In genomic region chr3:197580253-197580691, GRCh38 we compare ENCODE assay signal across 26 cellular contexts.
"Had no signal": no experiment of that assay in that cellular context is flagged by ENCODE, and none has a peak within 500 bp of the region (broad histone marks: within the 10 kb centered on the region; RNA-seq: fewer than 3 reads in every experiment).

No MANE protein-coding gene starts in this region.

- DNase-seq: activated CD4-positive, alpha-beta T cell treated with anti-CD3 and anti-CD28 coated beads for 48 hours; activated CD4-positive, alpha-beta T cell treated with anti-CD3 and anti-CD28 coated beads, Interleukin-2, amount 50 U/mL, for 48 hours; activated CD8-positive, alpha-beta memory T cell treated with anti-CD3 and anti-CD28 coated beads for 24 hours; activated gamma-delta T cell; activated naive CD4-positive, alpha-beta T cell treated with anti-CD3 and anti-CD28 coated beads, Interleukin-2, amount 50 U/mL, for 16 hours; amniotic stem cell; brain microvascular endothelial cell; dorsolateral prefrontal cortex; effector memory CD8-positive, alpha-beta T cell; islet precursor cell; left ventricle myocardium inferior; mesendoderm; posterior cingulate gyrus; right cardiac atrium; stimulated activated CD4-positive, alpha-beta T cell treated with anti-CD3 and anti-CD28 coated beads, Interleukin-2, amount 100 ng/mL, for 48 hours; T-helper 9 cell; trophoblast cell had no signal

- H3K27ac Mint-ChIP-seq: effector memory CD8-positive, alpha-beta T cell; natural killer cell treated with Interleukin-12 subunit alpha and Interleukin-12 subunit beta and Interleukin-15 and Interleukin-18, amount 100 ng/mL, for 72 hours; stimulated activated naive CD8-positive, alpha-beta T cell treated with anti-CD3 and anti-CD28 coated beads, Interleukin-15, Interleukin-2, amounts not matched to agents 100 ng/mL and 50 ng/mL, for 24 hours had no signal

- H3K4me1 ChIP-seq: gastroesophageal sphincter, left ventricle myocardium inferior had no signal

- H3K4me3 Mint-ChIP-seq: effector memory CD8-positive, alpha-beta T cell; natural killer cell treated with Interleukin-12 subunit alpha and Interleukin-12 subunit beta and Interleukin-15 and Interleukin-18, amount 100 ng/mL, for 72 hours; stimulated activated naive CD8-positive, alpha-beta T cell treated with anti-CD3 and anti-CD28 coated beads, Interleukin-15, Interleukin-2, amounts not matched to agents 100 ng/mL and 50 ng/mL, for 24 hours had no signal

- H3K27me3 ChIP-seq: brain microvascular endothelial cell, dorsolateral prefrontal cortex, gastroesophageal sphincter, hepatocyte had no signal

- H3K9me3 Mint-ChIP-seq: effector memory CD8-positive, alpha-beta T cell; natural killer cell treated with Interleukin-12 subunit alpha and Interleukin-12 subunit beta and Interleukin-15 and Interleukin-18, amount 100 ng/mL, for 72 hours; stimulated activated naive CD8-positive, alpha-beta T cell treated with anti-CD3 and anti-CD28 coated beads, Interleukin-15, Interleukin-2, amounts not matched to agents 100 ng/mL and 50 ng/mL, for 24 hours had no signal

- H3K9me3 ChIP-seq: gastroesophageal sphincter, thoracic aorta had no signal

- H3K27ac ChIP-seq: brain microvascular endothelial cell, coronary artery, dorsolateral prefrontal cortex, gastroesophageal sphincter, hepatocyte, left ventricle myocardium inferior, thoracic aorta, VCaP had no signal

- H3K36me3 Mint-ChIP-seq: natural killer cell treated with Interleukin-12 subunit alpha and Interleukin-12 subunit beta and Interleukin-15 and Interleukin-18, amount 100 ng/mL, for 72 hours had no signal

- H3K79me2 ChIP-seq: hepatocyte had no signal

- H2AFZ ChIP-seq: hepatocyte had no signal

- H3K4me2 ChIP-seq: hepatocyte had no signal

- H3K27me3 Mint-ChIP-seq: stimulated activated naive CD8-positive, alpha-beta T cell treated with anti-CD3 and anti-CD28 coated beads, Interleukin-15, Interleukin-2, amounts not matched to agents 100 ng/mL and 50 ng/mL, for 24 hours had no signal

- ATAC-seq: activated CD4-positive, CD25-positive, alpha-beta regulatory T cell treated with anti-CD3 and anti-CD28 coated beads, Interleukin-2, amount 50 U/mL, for 24 hours; effector memory CD8-positive, alpha-beta T cell; gastroesophageal sphincter; natural killer cell treated with Interleukin-12 subunit alpha and Interleukin-12 subunit beta and Interleukin-15 and Interleukin-18, amount 100 ng/mL, for 72 hours; right cardiac atrium had no signal

- H3K36me3 ChIP-seq: brain microvascular endothelial cell, thoracic aorta had no signal

- H3K4me3 ChIP-seq: coronary artery, dorsolateral prefrontal cortex, gastroesophageal sphincter, hepatocyte, left ventricle myocardium inferior, lung, thoracic aorta had no signal
